ENCODE assay signal across 2 cellular contexts in the genomic region with DNA sequence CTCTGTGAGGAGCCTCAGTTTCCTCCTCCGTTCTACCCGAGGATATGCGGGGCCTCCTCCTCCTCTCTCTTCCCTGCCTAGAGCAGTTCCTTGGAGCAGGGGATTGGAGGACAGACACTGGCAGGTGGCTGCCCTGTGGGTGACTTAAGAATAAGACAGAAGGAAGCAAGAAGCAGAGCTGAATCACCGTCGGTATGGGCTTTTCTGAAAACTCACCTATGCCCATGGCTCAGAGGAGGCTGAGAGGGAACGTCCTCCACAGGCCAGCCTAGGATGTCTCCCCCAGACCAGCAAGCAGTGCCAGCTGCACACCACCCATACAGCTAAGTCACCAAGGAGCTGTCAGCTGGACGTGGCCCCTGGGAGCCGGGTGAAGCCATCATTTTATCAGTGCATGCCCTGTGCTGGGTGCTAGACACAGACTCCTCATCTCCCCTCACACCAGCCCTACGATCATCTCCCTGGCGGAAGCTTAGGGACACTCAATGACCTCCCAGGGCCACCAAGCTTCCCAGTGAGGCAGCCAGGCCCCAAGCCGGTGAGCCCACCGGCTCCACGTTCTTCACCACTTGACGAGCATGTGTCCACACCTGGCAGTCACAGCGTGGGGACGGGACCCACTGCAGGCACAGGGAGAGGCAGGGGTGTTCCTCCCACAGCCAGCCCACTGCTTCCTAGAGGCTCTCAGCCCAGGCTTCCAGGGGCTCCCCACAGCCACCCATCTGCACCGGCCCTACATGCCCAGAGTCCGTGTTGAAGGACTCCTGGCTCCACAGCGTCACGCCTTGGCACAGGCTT.
TF ChIP-seq lines count a peak whose summit lies in the region.

No MANE protein-coding gene starts in this region.

TF ChIP-seq in HEK293, 187 proteins besides CTCF, POLR2A, EP300 and RAD21:
- TF ChIP-seq SP2 (tag by site-specific recombination; IDR thresholded peaks at IDR 0.05) (no peak), ZFHX2 (tag by site-specific recombination; conservative IDR thresholded peaks at IDR 0.05) (peak; percentile 44; the same call in 1 of the 2 replicates)
- TF ChIP-seq, protein P1, sequence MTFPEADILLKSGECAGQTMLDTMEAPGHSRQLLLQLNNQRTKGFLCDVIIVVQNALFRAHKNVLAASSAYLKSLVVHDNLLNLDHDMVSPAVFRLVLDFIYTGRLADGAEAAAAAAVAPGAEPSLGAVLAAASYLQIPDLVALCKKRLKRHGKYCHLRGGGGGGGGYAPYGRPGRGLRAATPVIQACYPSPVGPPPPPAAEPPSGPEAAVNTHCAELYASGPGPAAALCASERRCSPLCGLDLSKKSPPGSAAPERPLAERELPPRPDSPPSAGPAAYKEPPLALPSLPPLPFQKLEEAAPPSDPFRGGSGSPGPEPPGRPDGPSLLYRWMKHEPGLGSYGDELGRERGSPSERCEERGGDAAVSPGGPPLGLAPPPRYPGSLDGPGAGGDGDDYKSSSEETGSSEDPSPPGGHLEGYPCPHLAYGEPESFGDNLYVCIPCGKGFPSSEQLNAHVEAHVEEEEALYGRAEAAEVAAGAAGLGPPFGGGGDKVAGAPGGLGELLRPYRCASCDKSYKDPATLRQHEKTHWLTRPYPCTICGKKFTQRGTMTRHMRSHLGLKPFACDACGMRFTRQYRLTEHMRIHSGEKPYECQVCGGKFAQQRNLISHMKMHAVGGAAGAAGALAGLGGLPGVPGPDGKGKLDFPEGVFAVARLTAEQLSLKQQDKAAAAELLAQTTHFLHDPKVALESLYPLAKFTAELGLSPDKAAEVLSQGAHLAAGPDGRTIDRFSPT (tag by site-specific recombination; IDR thresholded peaks at IDR 0.05) = no peak

TF ChIP-seq in H1, 55 proteins besides CTCF, POLR2A, EP300 and RAD21:
- TF ChIP-seq SP1 (IDR thresholded peaks at IDR 0.05; ENCODE audit: low read depth, low read length) (no peak), SIX5 (IDR thresholded peaks at IDR 0.05; ENCODE audit: low read depth, low read length) (no peak)
